ENCODE assay signal across 39 cellular contexts in the genomic region with DNA sequence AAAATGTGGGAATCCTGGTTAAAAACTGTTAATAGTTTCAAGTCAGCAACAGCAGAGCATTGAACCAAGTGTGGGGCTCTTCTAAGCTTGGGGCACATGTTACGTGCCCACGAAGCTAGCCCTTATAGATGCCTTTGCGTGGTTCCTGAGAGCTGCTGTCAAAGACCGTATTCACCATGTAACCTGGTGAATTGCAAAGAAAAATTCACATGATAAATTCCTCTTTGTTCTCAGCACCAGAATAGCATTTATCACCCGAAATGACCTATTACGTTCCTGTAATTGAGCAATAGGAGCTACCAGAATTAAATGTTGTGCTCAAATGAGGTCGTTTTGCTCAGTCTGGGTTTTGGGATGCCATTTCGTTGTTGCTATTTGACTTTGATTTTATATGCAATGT.
"Had no signal": no experiment of that assay in that cellular context is flagged by ENCODE, and none has a peak within 500 bp of the region (broad histone marks: within the 10 kb centered on the region; RNA-seq: fewer than 3 reads in every experiment).

No MANE protein-coding gene starts in this region.

- H3K27ac ChIP-seq: adrenal gland, body of pancreas, brain microvascular endothelial cell, breast epithelium, VCaP had no signal

- H3K27me3 Mint-ChIP-seq: activated B cell treated with CpG ODN at 0.5 μM for 24 hours; activated CD4-positive, alpha-beta T cell treated with anti-CD3 and anti-CD28 coated beads, Interleukin-2, amount 10 ng/mL, durations not matched to agents 24 days and 14 days; activated CD8-positive, alpha-beta T cell treated with anti-CD3 and anti-CD28 coated beads for 36 hours; activated naive CD8-positive, alpha-beta T cell treated with anti-CD3 and anti-CD28 coated beads for 36 hours had no signal

- H3K9me3 ChIP-seq: adrenal gland, body of pancreas, breast epithelium had no signal

- H3K4me3 ChIP-seq: adrenal gland, body of pancreas, breast epithelium had no signal

- H3K4me1 Mint-ChIP-seq: activated CD4-positive, alpha-beta T cell treated with anti-CD3 and anti-CD28 coated beads, Interleukin-2, amount 10 ng/mL, durations not matched to agents 24 days and 14 days; activated naive CD8-positive, alpha-beta T cell treated with anti-CD3 and anti-CD28 coated beads for 36 hours; activated T-helper 17 cell treated with anti-CD3 and anti-CD28 coated beads, Interleukin-2, amount 50 U/mL, for 72 hours; central memory CD8-positive, alpha-beta T cell had no signal

- H3K4me1 ChIP-seq: body of pancreas, breast epithelium had no signal

- ATAC-seq: activated CD8-positive, alpha-beta T cell treated with anti-CD3 and anti-CD28 coated beads for 36 hours; activated naive CD4-positive, alpha-beta T cell treated with anti-CD3 and anti-CD28 coated beads, Interleukin-2, amount 50 U/mL, for 72 hours; activated T-cell treated with anti-CD3 and anti-CD28 coated beads, Interleukin-2, amount 50 U/mL, for 4 hours; activated T-cell treated with anti-CD3 and anti-CD28 coated beads, Interleukin-2, amount 50 U/mL, for 72 hours; activated T-helper 17 cell treated with anti-CD3 and anti-CD28 coated beads, Interleukin-2, amount 50 U/mL, for 72 hours; body of pancreas had no signal

- DNase-seq: activated B cell treated with CpG ODN at 0.5 μM for 24 hours; activated CD4-positive, alpha-beta memory T cell treated with anti-CD3 and anti-CD28 coated beads for 36 hours; activated CD4-positive, alpha-beta T cell treated with anti-CD3 and anti-CD28 coated beads for 4 hours; activated CD4-positive, alpha-beta T cell treated with anti-CD3 and anti-CD28 coated beads, Interleukin-2, amount 10 ng/mL, durations not matched to agents 24 days and 14 days; activated CD4-positive, alpha-beta T cell treated with anti-CD3 and anti-CD28 coated beads, Interleukin-2, amount 50 U/mL, for 1 hour; activated CD4-positive, alpha-beta T cell treated with anti-CD3 and anti-CD28 coated beads, Interleukin-2, amount 50 U/mL, for 4 hours; activated CD4-positive, CD25-positive, alpha-beta regulatory T cell treated with anti-CD3 and anti-CD28 coated beads, Interleukin-2, amount 50 U/mL, for 72 hours; activated CD8-positive, alpha-beta memory T cell treated with anti-CD3 and anti-CD28 coated beads, Interleukin-2, amount 50 U/mL, for 4 hours; activated CD8-positive, alpha-beta T cell treated with anti-CD3 and anti-CD28 coated beads for 36 hours; activated effector memory CD4-positive, alpha-beta T cell treated with anti-CD3 and anti-CD28 coated beads, Interleukin-2, amount 50 U/mL, for 16 hours; activated gamma-delta T cell treated with Interleukin-2 at 50 U/mL for 16 hours; activated naive CD4-positive, alpha-beta T cell; activated naive CD4-positive, alpha-beta T cell treated with anti-CD3 and anti-CD28 coated beads for 36 hours; activated naive CD4-positive, alpha-beta T cell treated with anti-CD3 and anti-CD28 coated beads, Interleukin-2, amount 50 U/mL, for 16 hours; activated naive CD8-positive, alpha-beta T cell treated with anti-CD3 and anti-CD28 coated beads for 36 hours; activated T-cell treated with anti-CD3 and anti-CD28 coated beads for 4 hours; activated T-cell treated with anti-CD3 and anti-CD28 coated beads, Interleukin-2, amount 50 U/mL, for 1 hour; activated T-cell treated with anti-CD3 and anti-CD28 coated beads, Interleukin-2, amount 50 U/mL, for 4 hours; activated T-cell treated with anti-CD3 and anti-CD28 coated beads, Interleukin-2, amount 50 U/mL, for 72 hours; adrenal gland; amniotic stem cell; aorta; body of pancreas; brain microvascular endothelial cell; caudate nucleus; cerebellar nuclear complex; T-helper 1 cell; T-helper 2 cell; T-helper 9 cell had no signal

- H3K27ac Mint-ChIP-seq: activated B cell treated with CpG ODN at 0.5 μM for 24 hours; activated CD4-positive, alpha-beta memory T cell treated with anti-CD3 and anti-CD28 coated beads for 36 hours; activated CD4-positive, alpha-beta T cell treated with anti-CD3 and anti-CD28 coated beads, Interleukin-2, amount 10 ng/mL, durations not matched to agents 24 days and 14 days; activated CD8-positive, alpha-beta T cell treated with anti-CD3 and anti-CD28 coated beads for 36 hours; activated naive CD4-positive, alpha-beta T cell treated with anti-CD3 and anti-CD28 coated beads for 36 hours; activated naive CD4-positive, alpha-beta T cell treated with anti-CD3 and anti-CD28 coated beads, Interleukin-2, amount 50 U/mL, for 72 hours; activated naive CD8-positive, alpha-beta T cell treated with anti-CD3 and anti-CD28 coated beads for 36 hours; activated T-cell treated with anti-CD3 and anti-CD28 coated beads, Interleukin-2, amount 50 U/mL, for 72 hours; activated T-helper 1 cell treated with anti-CD3 and anti-CD28 coated beads, Interleukin-12 subunit alpha, Interleukin-12 subunit beta, Interleukin-2, Interleukin-4 antibody, amounts not matched to agents 30 ng/mL and 10 ng/mL and 1 ng/mL, durations not matched to agents 14 hours and 24 hours and 36 hours; activated T-helper 17 cell treated with anti-CD3 and anti-CD28 coated beads, Interleukin-2, amount 50 U/mL, for 72 hours; T-helper 1 cell treated with Interleukin-12 subunit alpha and Interleukin-12 subunit beta and Interleukin-4 antibody, amounts not matched to agents 30 μg/mL and 1 μg/mL, for 36 hours; T-helper 2 cell treated with Interferon-gamma antibody and Interleukin-4, amounts not matched to agents 5 μg/mL and 100 μg/mL, for 36 hours had no signal

- H3K36me3 Mint-ChIP-seq: activated CD4-positive, alpha-beta memory T cell treated with anti-CD3 and anti-CD28 coated beads for 36 hours; activated naive CD4-positive, alpha-beta T cell treated with anti-CD3 and anti-CD28 coated beads, Interleukin-2, amount 50 U/mL, for 72 hours; activated naive CD8-positive, alpha-beta T cell treated with anti-CD3 and anti-CD28 coated beads for 36 hours had no signal

- H3K36me3 ChIP-seq: adrenal gland, brain microvascular endothelial cell, breast epithelium had no signal

- H3K27me3 ChIP-seq: adrenal gland, body of pancreas, brain microvascular endothelial cell, breast epithelium had no signal

- FAIRE-seq: astrocyte, TTC549 had no signal

- H3K9me3 Mint-ChIP-seq: activated B cell treated with CpG ODN at 0.5 μM for 24 hours; activated CD4-positive, alpha-beta memory T cell treated with anti-CD3 and anti-CD28 coated beads for 36 hours; activated CD4-positive, alpha-beta T cell treated with anti-CD3 and anti-CD28 coated beads, Interleukin-2, amount 10 ng/mL, durations not matched to agents 24 days and 14 days; activated CD8-positive, alpha-beta T cell treated with anti-CD3 and anti-CD28 coated beads for 36 hours; activated naive CD4-positive, alpha-beta T cell treated with anti-CD3 and anti-CD28 coated beads for 36 hours; activated naive CD4-positive, alpha-beta T cell treated with anti-CD3 and anti-CD28 coated beads, Interleukin-2, amount 50 U/mL, for 72 hours; activated naive CD8-positive, alpha-beta T cell treated with anti-CD3 and anti-CD28 coated beads for 36 hours; activated T-cell treated with anti-CD3 and anti-CD28 coated beads, Interleukin-2, amount 50 U/mL, for 4 hours; activated T-cell treated with anti-CD3 and anti-CD28 coated beads, Interleukin-2, amount 50 U/mL, for 72 hours; activated T-helper 1 cell treated with anti-CD3 and anti-CD28 coated beads, Interleukin-12 subunit alpha, Interleukin-12 subunit beta, Interleukin-2, Interleukin-4 antibody, amounts not matched to agents 30 ng/mL and 10 ng/mL and 1 ng/mL, durations not matched to agents 14 hours and 24 hours and 36 hours; activated T-helper 17 cell treated with anti-CD3 and anti-CD28 coated beads, Interleukin-2, amount 50 U/mL, for 72 hours; central memory CD8-positive, alpha-beta T cell; T-helper 1 cell treated with Interleukin-12 subunit alpha and Interleukin-12 subunit beta and Interleukin-4 antibody, amounts not matched to agents 30 μg/mL and 1 μg/mL, for 36 hours; T-helper 2 cell treated with Interferon-gamma antibody and Interleukin-4, amounts not matched to agents 5 μg/mL and 100 μg/mL, for 36 hours had no signal

- H3K4me3 Mint-ChIP-seq: activated B cell treated with CpG ODN at 0.5 μM for 24 hours; activated CD4-positive, alpha-beta memory T cell treated with anti-CD3 and anti-CD28 coated beads for 36 hours; activated CD4-positive, alpha-beta T cell treated with anti-CD3 and anti-CD28 coated beads, Interleukin-2, amount 10 ng/mL, durations not matched to agents 24 days and 14 days; activated CD8-positive, alpha-beta T cell treated with anti-CD3 and anti-CD28 coated beads for 36 hours; activated naive CD4-positive, alpha-beta T cell treated with anti-CD3 and anti-CD28 coated beads for 36 hours; activated naive CD8-positive, alpha-beta T cell treated with anti-CD3 and anti-CD28 coated beads for 36 hours; activated T-cell treated with anti-CD3 and anti-CD28 coated beads, Interleukin-2, amount 50 U/mL, for 4 hours; activated T-cell treated with anti-CD3 and anti-CD28 coated beads, Interleukin-2, amount 50 U/mL, for 72 hours; activated T-helper 1 cell treated with anti-CD3 and anti-CD28 coated beads, Interleukin-12 subunit alpha, Interleukin-12 subunit beta, Interleukin-2, Interleukin-4 antibody, amounts not matched to agents 30 ng/mL and 10 ng/mL and 1 ng/mL, durations not matched to agents 14 hours and 24 hours and 36 hours; activated T-helper 17 cell treated with anti-CD3 and anti-CD28 coated beads, Interleukin-2, amount 50 U/mL, for 72 hours; central memory CD8-positive, alpha-beta T cell; T-helper 1 cell treated with Interleukin-12 subunit alpha and Interleukin-12 subunit beta and Interleukin-4 antibody, amounts not matched to agents 30 μg/mL and 1 μg/mL, for 36 hours; T-helper 2 cell treated with Interferon-gamma antibody and Interleukin-4, amounts not matched to agents 5 μg/mL and 100 μg/mL, for 36 hours had no signal
